ENCODE assay signal across 29 cellular contexts in genomic region chr11:105142167-105142566, GRCh38. TPM values are rescaled to one million over a fixed set of nuclear protein-coding genes. Genes with fewer than 3 reads are reported as not detected.
DNase-seq lines count a peak whose midpoint lies in the region; ATAC-seq, FAIRE-seq and TF ChIP-seq lines count a peak whose summit lies in the region.
"Had no signal": no experiment of that assay in that cellular context is flagged by ENCODE, and none has a peak within 500 bp of the region (broad histone marks: within the 10 kb centered on the region; RNA-seq: fewer than 3 reads in every experiment).

No MANE protein-coding gene starts in this region.

- intact Hi-C loops in left ventricle myocardium inferior (cut with micrococcal nuclease) (no loop called here), left ventricle myocardium superior (cut with micrococcal nuclease) (no loop called here)

- no peaks in the 10 kb centered on the region for H3K36me3 ChIP-seq in left ventricle myocardium inferior
- H3K36me3 ChIP-seq in fibroblast of lung (ENCODE audit: control insufficient read depth, insufficient read depth, low read length), result no peaks in the 10 kb centered on the region
- H3K36me3 ChIP-seq in parathyroid adenoma (ENCODE audit: control insufficient read depth, insufficient read depth, low read length), result no peaks in the 10 kb centered on the region
- H3K36me3 ChIP-seq: BE2C, MG63, SJCRH30 had no signal

- H3K4me1 ChIP-seq in left ventricle myocardium inferior, result peaks cover 11% of the 10 kb centered on the region
- peaks cover 5% of the 10 kb centered on the region for H3K4me1 ChIP-seq in fibroblast of lung (ENCODE audit: control insufficient read depth, extremely low read depth, insufficient read depth, low read length)
- H3K4me1 ChIP-seq in parathyroid adenoma, result no peaks in the 10 kb centered on the region
- H3K4me1 ChIP-seq: BE2C, SJCRH30 had no signal

- no peak overlapping the region for H3K4me2 ChIP-seq in fibroblast of lung (ENCODE audit: extremely low read depth, insufficient read depth, low read length)
- no peak overlapping the region for H3K4me2 ChIP-seq in parathyroid adenoma (ENCODE audit: low read length)

- no peaks in the 10 kb centered on the region for H3K79me2 ChIP-seq in fibroblast of lung (ENCODE audit: control insufficient read depth, insufficient read depth, low read length)
- no peaks in the 10 kb centered on the region for H3K79me2 ChIP-seq in parathyroid adenoma

- peak overlapping the region; percentile 16 for H2AFZ ChIP-seq in fibroblast of lung (ENCODE audit: low read length)
- H2AFZ ChIP-seq in parathyroid adenoma, result no peak overlapping the region

- H3K4me3 ChIP-seq in left ventricle myocardium inferior (no peak overlapping the region), fibroblast of lung (replicated peaks in 1 of 4; ENCODE audit: control extremely low read depth in 1 of 4, insufficient read depth in 1 of 4, low read depth in 3 of 4, low read length in 4 of 4) (no peak overlapping the region), parathyroid adenoma (ENCODE audit: low read depth, low read length) (no peak overlapping the region)
- H3K4me3 ChIP-seq: MG63, SJCRH30 had no signal

- H3K27ac ChIP-seq in left ventricle myocardium inferior (replicated peaks) (peak overlapping the region; percentile 45), fibroblast of lung (ENCODE audit: insufficient read depth, low read length) (no peak overlapping the region), parathyroid adenoma (peak overlapping the region; percentile 36)
- H3K27ac ChIP-seq: 22Rv1, SJCRH30 had no signal

- no peaks in the 10 kb centered on the region for H3K9me3 ChIP-seq in left ventricle myocardium inferior (replicated peaks)
- H3K9me3 ChIP-seq in fibroblast of lung (ENCODE audit: control insufficient read depth, insufficient read depth, low read depth, low read length), result no peaks in the 10 kb centered on the region
- H3K9me3 ChIP-seq in parathyroid adenoma (ENCODE audit: control insufficient read depth, low read length), result no peaks in the 10 kb centered on the region
- H3K9me3 ChIP-seq: BE2C, MG63, SJCRH30 had no signal

- no peaks in the 10 kb centered on the region for H4K20me1 ChIP-seq in fibroblast of lung (ENCODE audit: control insufficient read depth, extremely low read depth, insufficient read depth, low read length)

- FAIRE-seq in H54 (lab: Jason Lieb, UNC), result no peak
- FAIRE-seq: GM12892, GM19239, HTR-8/SVneo had no signal

- TF ChIP-seq CTCF in left ventricle myocardium inferior (IDR thresholded peaks at IDR 0.05; ENCODE audit: borderline replicate concordance) (no peak), fibroblast of lung (conservative IDR thresholded peaks at IDR 0.05 in 1 of 2, IDR thresholded peaks at IDR 0.05 in 1 of 2; ENCODE audit: low read depth in 1 of 2, low read length in 2 of 2) (no peak), parathyroid adenoma (IDR thresholded peaks at IDR 0.05) (no peak)

- no peak for TF ChIP-seq POLR2A in H54 (IDR thresholded peaks at IDR 0.05; ENCODE audit: low read depth, low read length)

- DNase-seq in left ventricle myocardium inferior, result no peak
- DNase-seq in left ventricle myocardium superior, result no peak
- DNase-seq in fibroblast of lung (ENCODE audit: low read depth in 2 of 2), result no peak
- no peak for DNase-seq in H54 (ENCODE audit: insufficient read length, low spot score)
- DNase-seq in amniotic stem cell (lab: John Stamatoyannopoulos, UW), result no peak
- DNase-seq: ACHN; BE2C; CD8-positive, alpha-beta memory T cell; DMS79 treated with DMSO at 0.1 percent for 48 hours; GF-D8; H7; KG1; MG63; NCI-H1105 treated with DMSO at 0.1 percent for 48 hours; NCI-H2029; NCI-H446; NCI-H524 treated with DMSO at 0.1 percent for 48 hours; NCI-H774; PC-3; SJCRH30 had no signal

- H3K27me3 ChIP-seq in left ventricle myocardium inferior (ENCODE audit: low read depth), result no peaks in the 10 kb centered on the region
- H3K27me3 ChIP-seq in fibroblast of lung (ENCODE audit: control insufficient read depth, insufficient read depth, low read length), result no peaks in the 10 kb centered on the region
- H3K27me3 ChIP-seq in parathyroid adenoma (ENCODE audit: control insufficient read depth, insufficient read depth, low read length), result no peaks in the 10 kb centered on the region
- H3K27me3 ChIP-seq: BE2C, MG63, SJCRH30 had no signal

- H3K9ac ChIP-seq in fibroblast of lung (ENCODE audit: insufficient read depth, low read length) (no peak overlapping the region), parathyroid adenoma (no peak overlapping the region)

- ATAC-seq in left ventricle myocardium superior (no peak), HG03469 (IDR thresholded peaks at IDR 0.05; ENCODE audit: unreplicated experiment) (no peak)
- ATAC-seq: PC-3, Right ventricle myocardium inferior had no signal

RNA-seq across cellular contexts. Expression of gene CARD18, which starts 2.6 kb away (rescaled TPM):
- 0.63 TPM for total RNA-seq in left ventricle myocardium inferior
- 0.72 TPM for total RNA-seq in left ventricle myocardium superior
- total RNA-seq in fibroblast of lung, result not detected in 2 replicates
- polyA plus RNA-seq in fibroblast of lung, result not detected in 2 replicates
- not detected in 2 replicates for polyA plus RNA-seq in fibroblast of lung (2012)
- not detected in 2 replicates for polyA minus RNA-seq in fibroblast of lung (ENCODE audit: low replicate concordance)
- total RNA-seq: CD8-positive, alpha-beta memory T cell; H7; PC-3; RPMI7951; SJCRH30 had no signal
- polyA plus RNA-seq: CD14-positive monocyte; CD8-positive, alpha-beta memory T cell had no signal
